Comparison of ENCODE assay signal across 31 cellular contexts in the genomic region with DNA sequence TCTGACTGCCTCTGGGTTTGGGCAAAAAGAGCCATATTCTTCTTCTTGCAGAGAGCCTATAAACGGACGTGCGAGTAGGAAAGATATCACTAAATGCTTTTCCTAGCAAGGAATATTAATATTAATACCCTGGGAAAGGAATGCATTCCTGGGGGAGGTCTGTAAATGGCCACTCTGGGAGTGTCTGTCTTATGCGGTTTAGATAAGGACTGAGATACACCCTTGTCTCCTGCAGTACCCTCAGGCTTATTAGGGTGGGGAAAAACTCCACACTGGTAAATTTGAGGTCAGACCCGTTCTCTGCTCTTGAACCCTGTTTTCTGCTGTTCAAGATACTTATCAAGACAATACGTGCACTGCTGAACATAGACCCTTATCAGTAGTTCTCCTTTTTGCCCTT.
DNase-seq lines count a peak whose midpoint lies in the region; ATAC-seq and TF ChIP-seq lines count a peak whose summit lies in the region.
"Had no signal": no experiment of that assay in that cellular context is flagged by ENCODE, and none has a peak within 500 bp of the region (broad histone marks: within the 10 kb centered on the region; RNA-seq: fewer than 3 reads in every experiment).

No MANE protein-coding gene starts in this region.

- H3K4me3 Mint-ChIP-seq in endodermal cell (no peak overlapping the region), T-helper 17 cell (no peak overlapping the region)
- H3K4me3 Mint-ChIP-seq: B cell; CD14-positive monocyte; CD4-positive, alpha-beta memory T cell; CD4-positive, alpha-beta T cell; CD4-positive, CD25-positive, alpha-beta regulatory T cell; CD8-positive, alpha-beta memory T cell; CD8-positive, alpha-beta T cell had no signal

- H3K27ac ChIP-seq in HEK293 (ENCODE audit: extremely low read depth, low read depth, low read length) = no peak overlapping the region
- H3K27ac ChIP-seq in endodermal cell (ENCODE audit: low read depth, low read length) = no peak overlapping the region
- no peak overlapping the region for H3K27ac ChIP-seq in mesendoderm (ENCODE audit: low read depth, low read length)
- H3K27ac ChIP-seq: 22Rv1; A549; BLaER1; BLaER1 treated with 17β-estradiol and CSF1 and Interleukin-3, amounts not matched to agents 10 nM and 100 nM; C4-2B had no signal

- H3K23ac ChIP-seq in mesendoderm (ENCODE audit: low read length) = no peak overlapping the region

- H3K27me3 ChIP-seq in endodermal cell (ENCODE audit: control insufficient read depth, insufficient read depth, low read length, poor library complexity, severe bottlenecking) (no peaks in the 10 kb centered on the region), mesendoderm (ENCODE audit: insufficient read depth, low read length, poor library complexity) (no peaks in the 10 kb centered on the region)
- H3K27me3 ChIP-seq: BE2C; BLaER1; BLaER1 treated with 17β-estradiol and CSF1 and Interleukin-3, amounts not matched to agents 10 nM and 100 nM had no signal

- CTCF ChIA-PET in HEK293 (lab: Yijun Ruan, JAX) = no interaction called here

- H2BK15ac ChIP-seq in mesendoderm (replicated peaks; ENCODE audit: low read depth) = no peak overlapping the region

- H2BK5ac ChIP-seq in mesendoderm (ENCODE audit: low read length) = no peak overlapping the region

- H3K4me1 Mint-ChIP-seq in endodermal cell = no peaks in the 10 kb centered on the region
- no peaks in the 10 kb centered on the region for H3K4me1 Mint-ChIP-seq in T-helper 17 cell
- H3K4me1 Mint-ChIP-seq: CD14-positive monocyte; CD4-positive, alpha-beta memory T cell; CD4-positive, CD25-positive, alpha-beta regulatory T cell had no signal

- H3K27me3 Mint-ChIP-seq in endodermal cell (ENCODE audit: insufficient read depth) (no peaks in the 10 kb centered on the region), T-helper 17 cell (no peaks in the 10 kb centered on the region)
- H3K27me3 Mint-ChIP-seq: B cell; CD4-positive, alpha-beta memory T cell; CD4-positive, alpha-beta T cell; CD4-positive, CD25-positive, alpha-beta regulatory T cell; CD8-positive, alpha-beta memory T cell had no signal

- no peaks in the 10 kb centered on the region for H3K79me2 ChIP-seq in mesendoderm (ENCODE audit: control insufficient read depth, insufficient read depth, low read length)

- 89 to 96% methylated on average over 2 to 6 of the region's 6 CpGs for WGBS in endodermal cell (ENCODE audit: insufficient coverage in 1 of 2, insufficient read length in 1 of 2), 2 experiments
- WGBS in mesendoderm (ENCODE audit: extremely low coverage, insufficient coverage, low lambda C conversion rate) = no CpG with 5 or more reads among the region's 6 CpGs

- H3K56ac ChIP-seq in mesendoderm (ENCODE audit: low read length) = no peak overlapping the region

- no peaks in the 10 kb centered on the region for H3K36me3 ChIP-seq in HEK293 (ENCODE audit: control insufficient read depth in 2 of 2, insufficient read depth in 1 of 2, low read length in 2 of 2)
- H3K36me3 ChIP-seq in endodermal cell (ENCODE audit: control insufficient read depth, insufficient read depth, low read length) = no peaks in the 10 kb centered on the region
- no peaks in the 10 kb centered on the region for H3K36me3 ChIP-seq in mesendoderm (ENCODE audit: control insufficient read depth, insufficient read depth, low read length)
- H3K36me3 ChIP-seq: BE2C; BLaER1; BLaER1 treated with 17β-estradiol and CSF1 and Interleukin-3, amounts not matched to agents 10 nM and 100 nM had no signal

- H3K9me3 ChIP-seq in HEK293 (ENCODE audit: control insufficient read depth, insufficient read depth, low read depth, low read length) (no peaks in the 10 kb centered on the region), endodermal cell (ENCODE audit: control insufficient read depth, low read length) (peaks cover 18% of the 10 kb centered on the region), T-helper 17 cell (ENCODE audit: control insufficient read depth, low read length, poor library complexity, severe bottlenecking) (no peaks in the 10 kb centered on the region)
- H3K9me3 ChIP-seq: A549, Caco-2 had no signal

- no peaks in the 10 kb centered on the region for H3K36me3 Mint-ChIP-seq in endodermal cell (ENCODE audit: low read depth)
- H3K36me3 Mint-ChIP-seq in T-helper 17 cell (ENCODE audit: low read depth) = no peaks in the 10 kb centered on the region
- H3K36me3 Mint-ChIP-seq: CD14-positive monocyte; CD4-positive, alpha-beta memory T cell; CD4-positive, CD25-positive, alpha-beta regulatory T cell; CD8-positive, alpha-beta memory T cell; CD8-positive, alpha-beta T cell had no signal

- no peak overlapping the region for H3K4me3 ChIP-seq in HEK293 (ENCODE audit: low read depth, low read length)
- H3K4me3 ChIP-seq in endodermal cell (ENCODE audit: low read length) = peak overlapping the region; percentile 35
- H3K4me3 ChIP-seq in mesendoderm (ENCODE audit: low read length) = no peak overlapping the region
- H3K4me3 ChIP-seq: A549; BLaER1; BLaER1 treated with 17β-estradiol and CSF1 and Interleukin-3, amounts not matched to agents 10 nM and 100 nM had no signal

- H3K9ac ChIP-seq in endodermal cell (ENCODE audit: extremely low read depth, low read length, poor library complexity, severe bottlenecking) (no peak overlapping the region), mesendoderm (ENCODE audit: low read length) (no peak overlapping the region)
- H3K9ac ChIP-seq: BLaER1; BLaER1 treated with 17β-estradiol and CSF1 and Interleukin-3, amounts not matched to agents 10 nM and 100 nM had no signal

- H3K4ac ChIP-seq in mesendoderm (ENCODE audit: low read depth, low read length) = no peak overlapping the region

- DNase-seq in endodermal cell = no peak
- DNase-seq in mesendoderm = peak; percentile 1
- DNase-seq in T-helper 17 cell = no peak
- DNase-seq in DMS53 (lab: John Stamatoyannopoulos, UW) = no peak
- no peak for DNase-seq in DMS153 (lab: John Stamatoyannopoulos, UW)
- DNase-seq: 8988T; ACHN; AML-193; BE2C; C1 segment of cervical spinal cord; Caco-2; Calu3; CD4-positive, alpha-beta memory T cell; CD4-positive, alpha-beta T cell; CD4-positive, CD25-positive, alpha-beta regulatory T cell; CD8-positive, alpha-beta memory T cell; CD8-positive, alpha-beta T cell; COR-L47; DMS 273 treated with DMSO at 0.1 percent for 48 hours; DMS79; DMS79 treated with DMSO at 0.1 percent for 48 hours; DND-41; EL had no signal

- no peaks in the 10 kb centered on the region for H3K79me1 ChIP-seq in mesendoderm (ENCODE audit: low read length)

- peaks cover 29% of the 10 kb centered on the region for H3K9me3 Mint-ChIP-seq in endodermal cell

- no peak overlapping the region for H2BK120ac ChIP-seq in mesendoderm (ENCODE audit: low read depth, low read length)

- POLR2A ChIA-PET in HEK293 (lab: Yijun Ruan, JAX) = no interaction called here

- no peak for ATAC-seq in T-helper 17 cell
- ATAC-seq: A549; CD8-positive, alpha-beta T cell had no signal

- no peak overlapping the region for H3K27ac Mint-ChIP-seq in endodermal cell
- H3K27ac Mint-ChIP-seq in T-helper 17 cell = no peak overlapping the region
- H3K27ac Mint-ChIP-seq: B cell; CD14-positive monocyte; CD4-positive, alpha-beta memory T cell; CD4-positive, alpha-beta T cell; CD4-positive, CD25-positive, alpha-beta regulatory T cell; CD8-positive, alpha-beta memory T cell; CD8-positive, alpha-beta T cell had no signal

- H2AK5ac ChIP-seq in mesendoderm (ENCODE audit: low read length) = no peak overlapping the region

- H3K4me2 ChIP-seq in mesendoderm (ENCODE audit: low read length) = no peak overlapping the region
- H3K4me2 ChIP-seq: A549; BLaER1; BLaER1 treated with 17β-estradiol and CSF1 and Interleukin-3, amounts not matched to agents 10 nM and 100 nM had no signal

- no peak for TF ChIP-seq CTCF in HEK293 (tag by site-specific recombination; IDR thresholded peaks at IDR 0.05)
- no peak for TF ChIP-seq CTCF in endodermal cell (conservative IDR thresholded peaks at IDR 0.05)

- no peak overlapping the region for H4K5ac ChIP-seq in mesendoderm (ENCODE audit: low read length)

- no peak overlapping the region for H3K18ac ChIP-seq in mesendoderm (ENCODE audit: low read length)

- no peaks in the 10 kb centered on the region for H3K4me1 ChIP-seq in HEK293 (ENCODE audit: control insufficient read depth, insufficient read depth, low read length)
- H3K4me1 ChIP-seq in endodermal cell (ENCODE audit: control insufficient read depth, insufficient read depth, low read length) = no peaks in the 10 kb centered on the region
- no peaks in the 10 kb centered on the region for H3K4me1 ChIP-seq in mesendoderm (ENCODE audit: control insufficient read depth, low read depth, low read length)
- H3K4me1 ChIP-seq: A549; BE2C; BLaER1; BLaER1 treated with 17β-estradiol and CSF1 and Interleukin-3, amounts not matched to agents 10 nM and 100 nM; Caco-2 had no signal

- H4K8ac ChIP-seq in mesendoderm (ENCODE audit: low read depth, low read length) = no peak overlapping the region

TF ChIP-seq in HEK293, 187 proteins besides CTCF, POLR2A, EP300 and RAD21 (continues in another document):
- TF ChIP-seq WT1 (tag by site-specific recombination; IDR thresholded peaks at IDR 0.05) (no peak), ZBTB17 (tag by site-specific recombination; IDR thresholded peaks at IDR 0.05) (no peak)
- TF ChIP-seq, protein P1, sequence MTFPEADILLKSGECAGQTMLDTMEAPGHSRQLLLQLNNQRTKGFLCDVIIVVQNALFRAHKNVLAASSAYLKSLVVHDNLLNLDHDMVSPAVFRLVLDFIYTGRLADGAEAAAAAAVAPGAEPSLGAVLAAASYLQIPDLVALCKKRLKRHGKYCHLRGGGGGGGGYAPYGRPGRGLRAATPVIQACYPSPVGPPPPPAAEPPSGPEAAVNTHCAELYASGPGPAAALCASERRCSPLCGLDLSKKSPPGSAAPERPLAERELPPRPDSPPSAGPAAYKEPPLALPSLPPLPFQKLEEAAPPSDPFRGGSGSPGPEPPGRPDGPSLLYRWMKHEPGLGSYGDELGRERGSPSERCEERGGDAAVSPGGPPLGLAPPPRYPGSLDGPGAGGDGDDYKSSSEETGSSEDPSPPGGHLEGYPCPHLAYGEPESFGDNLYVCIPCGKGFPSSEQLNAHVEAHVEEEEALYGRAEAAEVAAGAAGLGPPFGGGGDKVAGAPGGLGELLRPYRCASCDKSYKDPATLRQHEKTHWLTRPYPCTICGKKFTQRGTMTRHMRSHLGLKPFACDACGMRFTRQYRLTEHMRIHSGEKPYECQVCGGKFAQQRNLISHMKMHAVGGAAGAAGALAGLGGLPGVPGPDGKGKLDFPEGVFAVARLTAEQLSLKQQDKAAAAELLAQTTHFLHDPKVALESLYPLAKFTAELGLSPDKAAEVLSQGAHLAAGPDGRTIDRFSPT (tag by site-specific recombination; IDR thresholded peaks at IDR 0.05) = no peak
